In genomic region chr10:80498039-80498832, GRCh38 we compare ENCODE assay signal across 9 cellular contexts. TPM values are rescaled to one million over a fixed set of nuclear protein-coding genes. Genes with fewer than 3 reads are reported as not detected.
A peak's percentile ranks its signal among the peaks of the same experiment; 100 is the strongest.
DNase-seq lines count a peak whose midpoint lies in the region; ATAC-seq, FAIRE-seq and TF ChIP-seq lines count a peak whose summit lies in the region.
"Had no signal": no experiment of that assay in that cellular context is flagged by ENCODE, and none has a peak within 500 bp of the region (broad histone marks: within the 10 kb centered on the region; RNA-seq: fewer than 3 reads in every experiment).

No MANE protein-coding gene starts in this region.

- H3K4ac ChIP-seq in H1 (replicated peaks; ENCODE audit: insufficient read length, low read depth, low read length), result no peak overlapping the region

- H3K27me3 ChIP-seq in A673 (replicated peaks; ENCODE audit: insufficient read depth, low read depth, low read length, poor library complexity) (no peaks in the 10 kb centered on the region), H1 (replicated peaks in 1 of 4; ENCODE audit: control insufficient read depth in 3 of 4, extremely low read depth in 1 of 4, insufficient read depth in 3 of 4, low read length in 3 of 4) (no peaks in the 10 kb centered on the region)

- H4K91ac ChIP-seq in H1 (replicated peaks; ENCODE audit: insufficient read length, low read length), result no peak overlapping the region

- H2BK120ac ChIP-seq in H1 (replicated peaks; ENCODE audit: low read depth, low read length), result no peak overlapping the region

- no peak overlapping the region for H2AFZ ChIP-seq in H1 (ENCODE audit: low read length)

- peak overlapping the region; percentile 86 for H3K27ac Mint-ChIP-seq in nephron progenitor cell

- H3K9me3 Mint-ChIP-seq in nephron progenitor cell, result peaks cover 23% of the 10 kb centered on the region

- DNase-seq in A673 (ENCODE audit: low spot score), result no peak
- no peak for DNase-seq in RWPE1 (ENCODE audit: low spot score)
- DNase-seq in H1 (ENCODE audit: low read depth in 1 of 2, low spot score in 2 of 2), result no peak
- DNase-seq in nephron progenitor cell, result no peak
- no peak for DNase-seq in NCI-H1092 (lab: John Stamatoyannopoulos, UW)
- no peak for DNase-seq in stimulated activated CD8-positive, alpha-beta memory T cell treated with anti-CD3 and anti-CD28 coated beads, Interleukin-4, amount 100 ng/mL, for 48 hours

- intact Hi-C loops in A673 (cut with micrococcal nuclease; ENCODE audit: unreplicated experiment), result no loop called here

- no peak for TF ChIP-seq EP300 in H1 (IDR thresholded peaks at IDR 0.05; ENCODE audit: borderline replicate concordance in 1 of 2, low read depth in 2 of 2, low read length in 2 of 2)

- H2BK15ac ChIP-seq in H1 (ENCODE audit: low read length), result no peak overlapping the region

- TF ChIP-seq RAD21 in H1 (IDR thresholded peaks at IDR 0.05 in 1 of 2, conservative IDR thresholded peaks at IDR 0.05 in 1 of 2; ENCODE audit: low read depth in 2 of 2, low read length in 2 of 2), result no peak

- H3K4me1 ChIP-seq in A673 (ENCODE audit: insufficient read depth, low read length, poor library complexity, severe bottlenecking) (peaks cover 30% of the 10 kb centered on the region), H1 (replicated peaks in 1 of 4; ENCODE audit: control insufficient read depth in 3 of 4, insufficient read depth in 4 of 4, low read length in 3 of 4) (peaks cover 3 to 22% (median 10%) of the 10 kb centered on the region in 4 experiments; a peak in 6 of 7 replicates)

- no peak overlapping the region for H3K9ac ChIP-seq in H1 (replicated peaks in 1 of 4; ENCODE audit: extremely low read depth in 1 of 4, low read depth in 3 of 4, low read length in 3 of 4)

- peaks cover 4 to 83% of the 10 kb centered on the region in 2 experiments; a peak in 3 of 4 replicates for H3K79me2 ChIP-seq in H1 (ENCODE audit: control insufficient read depth in 1 of 2, insufficient read depth in 2 of 2, low read length in 2 of 2)

- no peak overlapping the region for H3K23ac ChIP-seq in H1 (ENCODE audit: insufficient read length)

- H2BK20ac ChIP-seq in H1 (ENCODE audit: low read length), result no peak overlapping the region

- H4K20me1 ChIP-seq in H1 (replicated peaks in 1 of 2; ENCODE audit: control insufficient read depth in 1 of 2, insufficient read depth in 2 of 2, low read length in 2 of 2), result peaks cover 13 to 22% of the 10 kb centered on the region in 2 experiments

- H3K36me3 Mint-ChIP-seq in nephron progenitor cell (ENCODE audit: low read depth), result peaks cover 51% of the 10 kb centered on the region

- H3K18ac ChIP-seq in H1 (ENCODE audit: extremely low read depth, low read length), result peak overlapping the region; percentile 13; the same call in 1 of the 2 replicates

- no peak overlapping the region for H3K4me2 ChIP-seq in H1 (ENCODE audit: insufficient read depth in 1 of 2, low read depth in 2 of 2, low read length in 2 of 2)

- H3K27ac ChIP-seq in A673 (ENCODE audit: low read depth, low read length, poor library complexity, severe bottlenecking), result peak overlapping the region; percentile 47
- H3K27ac ChIP-seq in RWPE1, result peak overlapping the region; percentile 95
- H3K27ac ChIP-seq in H1 (ENCODE audit: low read depth, low read length), result no peak overlapping the region

- H3K79me1 ChIP-seq in H1 (ENCODE audit: low read depth, low read length), result peaks cover 15% of the 10 kb centered on the region

- H3K23me2 ChIP-seq in H1 (ENCODE audit: low read depth, low read length), result no peaks in the 10 kb centered on the region; the same call in 1 of the 2 replicates

- no peak for ATAC-seq in GM18858 (IDR thresholded peaks at IDR 0.05; ENCODE audit: unreplicated experiment)
- no peak for ATAC-seq in GM18907 (IDR thresholded peaks at IDR 0.05; ENCODE audit: unreplicated experiment)

- no peak overlapping the region; the same call in 1 of the 2 replicates for H4K8ac ChIP-seq in H1 (ENCODE audit: extremely low read depth, insufficient read depth, low read length)

- no peak overlapping the region for H3K4me3 ChIP-seq in A673 (ENCODE audit: low read depth, low read length, poor library complexity, severe bottlenecking)
- no peak overlapping the region for H3K4me3 ChIP-seq in H1 (ENCODE audit: extremely low read depth in 1 of 4, insufficient read depth in 2 of 4, low read depth in 3 of 4, low read length in 4 of 4)

- 90% methylated on average over 8 of the region's 8 CpGs; no CpG with 5 or more reads in 1 of the 2 experiments for WGBS in H1 (ENCODE audit: extremely low coverage in 1 of 2, insufficient coverage in 1 of 2, insufficient read length in 1 of 2, insufficient replicate concordance in 2 of 2, low coverage in 1 of 2, low lambda C conversion rate in 2 of 2, missing lambda C conversion rate in 1 of 2), 2 experiments

- H3K4me1 Mint-ChIP-seq in nephron progenitor cell, result peaks cover 62% of the 10 kb centered on the region

- CTCF ChIA-PET in A673 (lab: Charles Lee), result no interaction called here
- CTCF ChIA-PET in RWPE1 (lab: Yijun Ruan, JAX), result interaction anchor here (0.6 to 2.0 kb wide), 2 partner anchors 39 to 944 kb away, joined by 3 to 7 read pairs; no protein-coding TSS in a partner anchor
- CTCF ChIA-PET in H1 (lab: Charles Lee; ENCODE audit: partially characterized antibody), result interaction anchor here (0.9 to 21.9 kb wide), 11 partner anchors 7 to 114 kb away, joined by 3 to 1263 read pairs (median 4); partner anchors contain the start of gene TSPAN14

- FAIRE-seq in H1 (lab: Jason Lieb, UNC), result no peak

- H2BK5ac ChIP-seq in H1 (ENCODE audit: low read depth, low read length), result 0 out of 2 replicates have a peak overlapping the region, but pooled peaks have one; percentile 35

- H3K9me3 ChIP-seq in A673 (ENCODE audit: low read depth, low read length, poor library complexity, severe bottlenecking) (peaks cover 4% of the 10 kb centered on the region), H1 (ENCODE audit: insufficient read depth in 2 of 2, low read depth in 1 of 2, low read length in 1 of 2) (no peaks in the 10 kb centered on the region)

- TF ChIP-seq CTCF in A673 (conservative IDR thresholded peaks at IDR 0.05; ENCODE audit: low read depth, low read length), result no peak
- no peak for TF ChIP-seq CTCF in RWPE1 (conservative IDR thresholded peaks at IDR 0.05; ENCODE audit: low read depth)
- no peak for TF ChIP-seq CTCF in H1 (IDR thresholded peaks at IDR 0.05; ENCODE audit: control extremely low read depth in 1 of 3, insufficient read depth in 1 of 3, low read depth in 1 of 3, low read length in 3 of 3)
- TF ChIP-seq CTCF in nephron progenitor cell (IDR thresholded peaks at IDR 0.05), result no peak

- H3K27me3 Mint-ChIP-seq in nephron progenitor cell (ENCODE audit: low read depth, poor library complexity), result peaks cover 5% of the 10 kb centered on the region

- TF ChIP-seq POLR2A in H1 (IDR thresholded peaks at IDR 0.05; ENCODE audit: control extremely low read depth in 1 of 2, low read depth in 2 of 2, low read length in 2 of 2), result no peak

- H3K56ac ChIP-seq in H1 (replicated peaks; ENCODE audit: insufficient read length, low read depth, low read length), result no peak overlapping the region

- H4K5ac ChIP-seq in H1 (ENCODE audit: insufficient read length, low read depth, low read length), result no peak overlapping the region

- H2AK5ac ChIP-seq in H1 (ENCODE audit: low read depth, low read length), result no peak overlapping the region

- no peaks in the 10 kb centered on the region for H3K36me3 ChIP-seq in A673 (ENCODE audit: insufficient read depth, low read length, poor library complexity, severe bottlenecking)
- no peaks in the 10 kb centered on the region for H3K36me3 ChIP-seq in H1 (ENCODE audit: control insufficient read depth in 2 of 4, insufficient read depth in 4 of 4, low read length in 3 of 4)

- H3K4me3 Mint-ChIP-seq in nephron progenitor cell, result no peak overlapping the region

- no peak overlapping the region for H2BK12ac ChIP-seq in H1 (ENCODE audit: low read depth, low read length)

- no TSS peak for BruUV-seq in A673 (replicated peaks; lab: Mats Ljungman, UMichigan)

- no peak overlapping the region for H3K14ac ChIP-seq in H1 (ENCODE audit: insufficient read length)

- POLR2A ChIA-PET in A673 (lab: Charles Lee; ENCODE audit: low non-redundant PET), result no interaction called here
- POLR2A ChIA-PET in RWPE1 (lab: Yijun Ruan, JAX; ENCODE audit: low non-redundant PET), result no interaction called here
- POLR2A ChIA-PET in H1 (lab: Charles Lee; ENCODE audit: partially characterized antibody), result interaction anchor here (0.7 kb wide), 1 partner anchor 13 kb away, joined by 3 read pairs; no protein-coding TSS in a partner anchor

TF ChIP-seq in H1, 55 proteins besides CTCF, POLR2A, EP300 and RAD21 (continues in another document):
- TF ChIP-seq CHD2 (IDR thresholded peaks at IDR 0.05; ENCODE audit: low read length) (no peak), PHF8 (conservative IDR thresholded peaks at IDR 0.05; ENCODE audit: low read depth, low read length) (no peak), TAF7 (optimal IDR thresholded peaks at IDR 0.05; ENCODE audit: borderline replicate concordance, low read depth, low read length) (no peak), JUND (IDR thresholded peaks at IDR 0.05; ENCODE audit: low read length) (no peak), HDAC2 (IDR thresholded peaks at IDR 0.05; ENCODE audit: borderline replicate concordance in 1 of 2, low read depth in 2 of 2, low read length in 2 of 2) (no peak), EGR1 (IDR thresholded peaks at IDR 0.05; ENCODE audit: borderline replicate concordance, low read depth, low read length) (no peak), RBBP5 (IDR thresholded peaks at IDR 0.05; ENCODE audit: borderline replicate concordance, low read depth, low read length) (no peak)

RNA-seq across cellular contexts. Expression of gene SH2D4B, which starts 39.5 kb away (rescaled TPM):
- total RNA-seq in A673 (2021), result 0.07 and 0.19 TPM in 2 replicates
- 0.10 and 0.13 TPM in 2 replicates for total RNA-seq in H1 (2021; fragmentation: NEBNext Ultra II Directional; extraction: Animal tissue kit (Norgen Biotek cat#: 25700))
- polyA plus RNA-seq in H1 (2011; rRNA removed), result 0.06 TPM in 1 of 2 replicates, not detected in the other
- polyA plus RNA-seq in H1 (2011; cell fraction: cytosol; rRNA removed), result 0.04 TPM
- polyA plus RNA-seq in H1 (2011; cell fraction: nucleus; rRNA removed), result not detected
- 0.09 to 0.12 TPM in 2 of 4 replicates, not detected in the others for polyA plus RNA-seq in H1 (2012, experiment 1 of 2)
- polyA plus RNA-seq in H1 (2012, experiment 2 of 2), result not detected
- 0.04 TPM for polyA plus RNA-seq in H1 (2013, experiment 1 of 2)
- 0.02 TPM for polyA plus RNA-seq in H1 (2013, experiment 2 of 2)
- 0.09 TPM in 1 of 2 replicates, not detected in the other for polyA minus RNA-seq in H1 (2011; rRNA and poly(A)+ RNA removed)
- polyA minus RNA-seq in H1 (2011; cell fraction: cytosol; rRNA and poly(A)+ RNA removed), result not detected
- polyA minus RNA-seq in H1 (2011; cell fraction: nucleus; rRNA and poly(A)+ RNA removed), result not detected
- total RNA-seq: H4 had no signal

RNA-seq across cellular contexts. Expression of gene TSPAN14, which starts 44.1 kb away (rescaled TPM):
- 50.4 and 55.8 TPM in 2 replicates for total RNA-seq in A673 (2021)
- 57.8 and 57.9 TPM in 2 replicates for total RNA-seq in H1 (2021; fragmentation: NEBNext Ultra II Directional; extraction: Animal tissue kit (Norgen Biotek cat#: 25700))
- polyA plus RNA-seq in H1 (2011; rRNA removed), result 47.4 and 54.7 TPM in 2 replicates
- 38.1 TPM for polyA plus RNA-seq in H1 (2011; cell fraction: cytosol; rRNA removed)
- 50.9 TPM for polyA plus RNA-seq in H1 (2011; cell fraction: nucleus; rRNA removed)
- 43.5 to 60.8 TPM (median 54.3 TPM) in 4 replicates for polyA plus RNA-seq in H1 (2012, experiment 1 of 2)
- 45.7 TPM for polyA plus RNA-seq in H1 (2012, experiment 2 of 2)
- polyA plus RNA-seq in H1 (2013, experiment 1 of 2), result 39.1 TPM
- 41.9 TPM for polyA plus RNA-seq in H1 (2013, experiment 2 of 2)
- 35.5 and 41.7 TPM in 2 replicates for polyA minus RNA-seq in H1 (2011; rRNA and poly(A)+ RNA removed)
- polyA minus RNA-seq in H1 (2011; cell fraction: cytosol; rRNA and poly(A)+ RNA removed), result 29.9 TPM
- polyA minus RNA-seq in H1 (2011; cell fraction: nucleus; rRNA and poly(A)+ RNA removed), result 26.0 TPM
